In genomic region chr1:149926296-149926695, GRCh38 we compare ENCODE assay signal across 10 cellular contexts. TPM values are rescaled to one million over a fixed set of nuclear protein-coding genes. Genes with fewer than 3 reads are reported as not detected.
DNase-seq lines count a peak whose midpoint lies in the region; ATAC-seq and TF ChIP-seq lines count a peak whose summit lies in the region.
"Had no signal": no experiment of that assay in that cellular context is flagged by ENCODE, and none has a peak within 500 bp of the region (broad histone marks: within the 10 kb centered on the region; RNA-seq: fewer than 3 reads in every experiment).

No MANE protein-coding gene starts in this region.

- H3K27me3 Mint-ChIP-seq in natural killer cell (ENCODE audit: low read depth in 2 of 2) = no peaks in the 10 kb centered on the region

- TF ChIP-seq CTCF in BJ (IDR thresholded peaks at IDR 0.05; ENCODE audit: insufficient read depth, low read depth, low read length) (no peak), breast epithelium (IDR thresholded peaks at IDR 0.05) (no peak), natural killer cell (IDR thresholded peaks at IDR 0.05) (no peak), tibial artery (IDR thresholded peaks at IDR 0.05) (no peak)

- H3K4me1 ChIP-seq in HUES64 (ENCODE audit: insufficient read depth, low read length) (peaks cover 9% of the 10 kb centered on the region), breast epithelium (peaks cover 5 to 16% of the 10 kb centered on the region in 2 donors), tibial artery (peaks cover 0 to 40% (median 24%) of the 10 kb centered on the region in 4 donors)

- H3K27ac Mint-ChIP-seq in natural killer cell = peak overlapping the region; percentile 96 to 98

- H3K4me3 ChIP-seq in BJ (ENCODE audit: low read depth, low read length) (peak overlapping the region; percentile 92; the same call in 1 of the 2 replicates), HUES64 (ENCODE audit: low read length) (peak overlapping the region; percentile 98), breast epithelium (peak overlapping the region in 2 of 3 donors; percentile 92 to 99), tibial artery (peak overlapping the region in 1 of 2 donors; percentile 88)

- intact Hi-C loops in breast epithelium (cut with DNase I; ENCODE audit: low total_unique reads) = no loop called here
- intact Hi-C loops in natural killer cell (cut with micrococcal nuclease) = no loop called here
- intact Hi-C loops in tibial artery (cut with DNase I; ENCODE audit: low total_unique reads) = loop anchor here (5.0 kb wide), 1 partner anchor 34 kb away; no protein-coding TSS in a partner anchor

- TF ChIP-seq POLR2A in breast epithelium (IDR thresholded peaks at IDR 0.05) (no peak), GM18505 (IDR thresholded peaks at IDR 0.05; ENCODE audit: borderline replicate concordance, extremely low read depth, insufficient read depth, insufficient read length) (no peak)

- H3K36me3 Mint-ChIP-seq in natural killer cell = peaks cover 25% of the 10 kb centered on the region

- no peaks in the 10 kb centered on the region for H3K27me3 ChIP-seq in BJ (ENCODE audit: control insufficient read depth, insufficient read depth, low read length)
- H3K27me3 ChIP-seq in HUES64 (ENCODE audit: insufficient read depth, low read length) = no peaks in the 10 kb centered on the region
- H3K27me3 ChIP-seq in breast epithelium = no peaks in the 10 kb centered on the region
- no peaks in the 10 kb centered on the region for H3K27me3 ChIP-seq in tibial artery

- 91% methylated on average over 9 of the region's 9 CpGs for WGBS in HUES64

- H3K9me3 ChIP-seq in HUES64 (ENCODE audit: insufficient read depth, low read depth, low read length) (no peaks in the 10 kb centered on the region), breast epithelium (no peaks in the 10 kb centered on the region), tibial artery (no peaks in the 10 kb centered on the region)

- CTCF ChIA-PET in BJ (lab: Yijun Ruan, JAX) = no interaction called here

- peak overlapping the region; percentile 98 for H3K4me3 Mint-ChIP-seq in natural killer cell

- POLR2A ChIA-PET in BJ (lab: Charles Lee) = no interaction called here

- H3K9me3 Mint-ChIP-seq in natural killer cell = no peaks in the 10 kb centered on the region

- H3K27ac ChIP-seq in HUES64 (ENCODE audit: low read depth, low read length) = no peak overlapping the region
- H3K27ac ChIP-seq in breast epithelium = no peak overlapping the region
- no peak overlapping the region for H3K27ac ChIP-seq in tibial artery

- no peak overlapping the region; the same call in 1 of the 2 replicates for H3K9ac ChIP-seq in HUES64 (ENCODE audit: low read depth, low read length)

- ATAC-seq in natural killer cell (no peak), GM18505 (IDR thresholded peaks at IDR 0.05; ENCODE audit: unreplicated experiment) (no peak), HG03439 (IDR thresholded peaks at IDR 0.05; ENCODE audit: unreplicated experiment) (no peak)

- peaks cover 30% of the 10 kb centered on the region for H3K36me3 ChIP-seq in BJ (ENCODE audit: control insufficient read depth, insufficient read depth, low read length)
- H3K36me3 ChIP-seq in HUES64 (ENCODE audit: insufficient read depth, low read length) = peaks cover 53% of the 10 kb centered on the region
- H3K36me3 ChIP-seq in breast epithelium = no peaks in the 10 kb centered on the region
- peaks cover 54 to 71% (median 60%) of the 10 kb centered on the region in 3 donors for H3K36me3 ChIP-seq in tibial artery

- DNase-seq in BJ (ENCODE audit: low read depth) (no peak), breast epithelium (ENCODE audit: low spot score in 2 of 2) (no peak), natural killer cell (no peak), tibial artery (no peak), GM19238 (ENCODE audit: insufficient read length, low spot score) (no peak)
- DNase-seq: hypothalamus, KBM-7 had no signal

- H3K4me1 Mint-ChIP-seq in natural killer cell = peaks cover 44 to 57% of the 10 kb centered on the region in 2 donors

RNA-seq across cellular contexts. Expression of gene SF3B4, which starts 1.3 kb away (rescaled TPM):
- 37.8 and 37.9 TPM in 2 replicates for polyA plus RNA-seq in BJ (2011; rRNA removed)
- polyA minus RNA-seq in BJ (2011; rRNA and poly(A)+ RNA removed) = 30.3 and 39.3 TPM in 2 replicates
- polyA plus RNA-seq in HUES64 (2013, experiment 1 of 2) = 87.5 TPM
- 85.1 TPM for polyA plus RNA-seq in HUES64 (2013, experiment 2 of 2)
- total RNA-seq in breast epithelium (1 to 10 TPM; 6.9 to 9.7 (median 7.4) TPM), natural killer cell (10 to 100 TPM; 67.3 to 73.7 (median 68.5) TPM)

RNA-seq across cellular contexts. Expression of gene SV2A, which starts 8.7 kb away (rescaled TPM):
- 21.2 and 25.4 TPM in 2 replicates for polyA plus RNA-seq in BJ (2011; rRNA removed)
- polyA minus RNA-seq in BJ (2011; rRNA and poly(A)+ RNA removed) = 26.5 and 40.9 TPM in 2 replicates
- 36.8 TPM for polyA plus RNA-seq in HUES64 (2013, experiment 1 of 2)
- 37.2 TPM for polyA plus RNA-seq in HUES64 (2013, experiment 2 of 2)
- total RNA-seq in breast epithelium (1 to 10 TPM in 2 of 3 donors, under 1 TPM in 1; 0.32 to 3.6 (median 2.2) TPM), natural killer cell (1 to 10 TPM in 2 of 3 donors, under 1 TPM in 1; 0.73 to 3.9 (median 1.3) TPM)

RNA-seq across cellular contexts. Expression of gene MTMR11, which starts 10.4 kb away (rescaled TPM):
- polyA plus RNA-seq in BJ (2011; rRNA removed) = 14.3 and 14.5 TPM in 2 replicates
- polyA minus RNA-seq in BJ (2011; rRNA and poly(A)+ RNA removed) = 12.2 and 17.1 TPM in 2 replicates
- polyA plus RNA-seq in HUES64 (2013, experiment 1 of 2) = 2.0 TPM
- 1.8 TPM for polyA plus RNA-seq in HUES64 (2013, experiment 2 of 2)
- total RNA-seq in breast epithelium = 10 to 100 TPM in 2 of 3 donors, 1 to 10 TPM in 1; 7.4 to 13.9 (median 13.8) TPM
- total RNA-seq in natural killer cell = 1 to 10 TPM; 1.8 to 3.0 (median 2.9) TPM

RNA-seq across cellular contexts. Expression of gene BOLA1, which starts 26.9 kb away (rescaled TPM):
- polyA plus RNA-seq in BJ (2011; rRNA removed) = 15.1 and 21.0 TPM in 2 replicates
- 1.5 and 1.6 TPM in 2 replicates for polyA minus RNA-seq in BJ (2011; rRNA and poly(A)+ RNA removed)
- 3.7 TPM for polyA plus RNA-seq in HUES64 (2013, experiment 1 of 2)
- 5.2 TPM for polyA plus RNA-seq in HUES64 (2013, experiment 2 of 2)
- 10 to 100 TPM; 29.5 to 34.0 (median 33.4) TPM for total RNA-seq in breast epithelium
- total RNA-seq in natural killer cell = 1 to 10 TPM; 7.0 to 8.3 (median 7.9) TPM

Comparison
In these comparisons a context has a peak if more than half of its experiments do, and no peak if none do; other contexts are left out.
1. RNA of gene SF3B4, which starts 1.3 kb away (total RNA-seq): 67.3 to 73.7 TPM in natural killer cell; 6.9 to 9.7 TPM in breast epithelium; every median in the first group is over 4 times any median in the second.